33 cellular contexts compared by ENCODE assay signal in genomic region chr16:89054261-89054661, GRCh38.
"Had no signal": no experiment of that assay in that cellular context is flagged by ENCODE, and none has a peak within 500 bp of the region (broad histone marks: within the 10 kb centered on the region; RNA-seq: fewer than 3 reads in every experiment).

No MANE protein-coding gene starts in this region.

- H3K4me3 ChIP-seq: ascending aorta, cardiac muscle cell, coronary artery, gastrocnemius medialis, hepatocyte, pancreas, prostate gland, sigmoid colon, thoracic aorta, upper lobe of right lung had no signal

- DNase-seq: activated CD4-positive, alpha-beta memory T cell treated with anti-CD3 and anti-CD28 coated beads for 36 hours; activated CD4-positive, alpha-beta T cell treated with anti-CD3 and anti-CD28 coated beads, Interleukin-2, amount 10 ng/mL, durations not matched to agents 24 days and 14 days; activated CD4-positive, CD25-positive, alpha-beta regulatory T cell treated with anti-CD3 and anti-CD28 coated beads, Interleukin-2, amount 50 U/mL, for 72 hours; activated CD8-positive, alpha-beta memory T cell treated with anti-CD3 and anti-CD28 coated beads, Interleukin-2, amount 50 U/mL, for 4 hours; activated effector memory CD4-positive, alpha-beta T cell treated with anti-CD3 and anti-CD28 coated beads, Interleukin-2, amount 50 U/mL, for 16 hours; activated naive CD4-positive, alpha-beta T cell treated with anti-CD3 and anti-CD28 coated beads for 36 hours; activated naive CD8-positive, alpha-beta T cell treated with anti-CD3 and anti-CD28 coated beads, Interleukin-2, amount 10 ng/mL, durations not matched to agents 7 days and 5 days; activated T-cell treated with anti-CD3 and anti-CD28 coated beads, Interleukin-2, amount 50 U/mL, for 1 hour; cerebellar nuclear complex; dorsolateral prefrontal cortex; effector memory CD4-positive, alpha-beta T cell; gastrocnemius medialis; glutamatergic neuron; islet precursor cell; left ventricle myocardium superior; naive B cell; nephron progenitor cell; nucleus accumbens; retina; sigmoid colon; small intestine; stimulated activated CD4-positive, alpha-beta T cell treated with anti-CD3 and anti-CD28 coated beads, Interleukin-4, amount 100 ng/mL, for 24 hours; T1000; upper lobe of right lung; WERI-Rb-1 had no signal

- ATAC-seq: gastrocnemius medialis; left ventricle myocardium superior; pancreas; stimulated activated effector memory CD8-positive, alpha-beta T cell treated with anti-CD3 and anti-CD28 coated beads, Interleukin-12 subunit alpha, Interleukin-12 subunit beta, amount 100 ng/mL, for 72 hours; upper lobe of right lung had no signal

- H3K4me1 ChIP-seq: ascending aorta, gastrocnemius medialis, pancreas, prostate gland, sigmoid colon, upper lobe of right lung had no signal

- H3K27me3 ChIP-seq: ascending aorta, cardiac muscle cell, hepatocyte had no signal

- FAIRE-seq: pancreas, small intestine had no signal

- H2AFZ ChIP-seq: hepatocyte had no signal

- H3K27ac ChIP-seq: ascending aorta, cardiac muscle cell, coronary artery, gastrocnemius medialis, hepatocyte, pancreas, prostate gland, sigmoid colon, thoracic aorta, upper lobe of right lung, WERI-Rb-1 had no signal

- H3K9me3 ChIP-seq: ascending aorta, gastrocnemius medialis, pancreas, prostate gland, sigmoid colon, thoracic aorta, upper lobe of right lung had no signal

- H3K79me2 ChIP-seq: hepatocyte had no signal

- H3K36me3 ChIP-seq: ascending aorta, cardiac muscle cell, gastrocnemius medialis, pancreas, prostate gland, sigmoid colon, thoracic aorta, upper lobe of right lung, WERI-Rb-1 had no signal

- H3K4me2 ChIP-seq: hepatocyte had no signal
